Comparison of ENCODE assay signal across 1 cellular context in genomic region chr1:34948739-34949138, GRCh38. TPM values are rescaled to one million over a fixed set of nuclear protein-coding genes. Genes with fewer than 3 reads are reported as not detected.
"Had no signal": no experiment of that assay in that cellular context is flagged by ENCODE, and none has a peak within 500 bp of the region (broad histone marks: within the 10 kb centered on the region; RNA-seq: fewer than 3 reads in every experiment).

No MANE protein-coding gene starts in this region.

RNA-seq across cellular contexts. Expression of gene DLGAP3, which starts 19.3 kb away (rescaled TPM):
- polyA plus RNA-seq: GM23248 had no signal
